Comparison of ENCODE assay signal across 1 cellular context in genomic region chr6:146886587-146887446, GRCh38.
TF ChIP-seq lines count a peak whose summit lies in the region.

No MANE protein-coding gene starts in this region.

TF ChIP-seq in K562, 482 proteins besides CTCF, POLR2A, EP300 and RAD21 (continued from another document and continues in another):
- TF ChIP-seq HINFP (tag; conservative IDR thresholded peaks at IDR 0.05; ENCODE audit: low read depth) (no peak), ZNF436 (CRISPR knock-in tag; IDR thresholded peaks at IDR 0.05) (peak; percentile 74; the same call in 1 of the 2 replicates), DLX4 (CRISPR knock-in tag; IDR thresholded peaks at IDR 0.05) (peak; percentile 15; the same call in 1 of the 2 replicates), HDAC2 (IDR thresholded peaks at IDR 0.05) (no peak), ZNF699 (CRISPR knock-in tag; IDR thresholded peaks at IDR 0.05; ENCODE audit: insufficient replicate concordance) (no peak), BCLAF1 (IDR thresholded peaks at IDR 0.05; ENCODE audit: borderline replicate concordance in 1 of 2, control insufficient read depth in 1 of 2, low read depth in 2 of 2, low read length in 1 of 2) (peak in 1 of 2 experiments; percentile 90; a peak in 2 of 4 replicates), RFX7 (CRISPR knock-in tag; IDR thresholded peaks at IDR 0.05) (peak; percentile 90), PCBP2 (IDR thresholded peaks at IDR 0.05; ENCODE audit: low read depth, low read length, poor library complexity, severe bottlenecking) (no peak), ZNF324 (CRISPR knock-in tag; IDR thresholded peaks at IDR 0.05) (peak; percentile 77), KDM1A (IDR thresholded peaks at IDR 0.05) (no peak), NUFIP1 (IDR thresholded peaks at IDR 0.05; ENCODE audit: partially characterized antibody) (no peak), KLF10 (CRISPR knock-in tag; IDR thresholded peaks at IDR 0.05) (no peak), FOXP1 (CRISPR knock-in tag; IDR thresholded peaks at IDR 0.05) (no peak), MAFK (IDR thresholded peaks at IDR 0.05; ENCODE audit: low read length) (no peak), TCFL5 (CRISPR knock-in tag; conservative IDR thresholded peaks at IDR 0.05) (peak; percentile 83; the same call in 1 of the 2 replicates), ZFP91 (CRISPR knock-in tag; IDR thresholded peaks at IDR 0.05) (no peak), JUND (IDR thresholded peaks at IDR 0.05; ENCODE audit: borderline replicate concordance, low read depth, low read length) (peak; percentile 57; the same call in 1 of the 2 replicates), JUND (tag; IDR thresholded peaks at IDR 0.05; ENCODE audit: borderline replicate concordance, low read depth, low read length) (no peak), TAL1 (IDR thresholded peaks at IDR 0.05) (no peak), CEBPZ (IDR thresholded peaks at IDR 0.05; ENCODE audit: borderline replicate concordance, low read depth, low read length) (no peak), ZKSCAN1 (IDR thresholded peaks at IDR 0.05; ENCODE audit: low read depth, low read length) (no peak), E2F5 (CRISPR knock-in tag; IDR thresholded peaks at IDR 0.05) (no peak), SRSF7 (optimal IDR thresholded peaks at IDR 0.05; ENCODE audit: low read depth, low read length) (no peak), RBM34 (IDR thresholded peaks at IDR 0.05; ENCODE audit: borderline replicate concordance, insufficient read depth, low read length) (no peak), ZNF445 (CRISPR knock-in tag; IDR thresholded peaks at IDR 0.05; ENCODE audit: low read depth) (peak; percentile 75; the same call in 1 of the 2 replicates), PTBP1 (IDR thresholded peaks at IDR 0.05; ENCODE audit: low read depth, low read length) (no peak), MAZ (CRISPR knock-in tag; conservative IDR thresholded peaks at IDR 0.05 in 1 of 2, IDR thresholded peaks at IDR 0.05 in 1 of 2) (no peak; a peak in 2 of 4 replicates), BCL6 (CRISPR knock-in tag; IDR thresholded peaks at IDR 0.05) (peak; percentile 88), ZFX (CRISPR knock-in tag; IDR thresholded peaks at IDR 0.05) (no peak), MTA1 (IDR thresholded peaks at IDR 0.05; ENCODE audit: borderline replicate concordance) (peak; percentile 10; the same call in 1 of the 2 replicates), DDX20 (tag; IDR thresholded peaks at IDR 0.05; ENCODE audit: low read depth) (peak; percentile 77), BRF1 (IDR thresholded peaks at IDR 0.05; ENCODE audit: borderline replicate concordance, extremely low read depth, insufficient read length) (no peak), POLR3A (IDR thresholded peaks at IDR 0.05; ENCODE audit: borderline replicate concordance, extremely low read depth, insufficient read depth, insufficient read length) (no peak)
- TF ChIP-seq, protein P1, sequence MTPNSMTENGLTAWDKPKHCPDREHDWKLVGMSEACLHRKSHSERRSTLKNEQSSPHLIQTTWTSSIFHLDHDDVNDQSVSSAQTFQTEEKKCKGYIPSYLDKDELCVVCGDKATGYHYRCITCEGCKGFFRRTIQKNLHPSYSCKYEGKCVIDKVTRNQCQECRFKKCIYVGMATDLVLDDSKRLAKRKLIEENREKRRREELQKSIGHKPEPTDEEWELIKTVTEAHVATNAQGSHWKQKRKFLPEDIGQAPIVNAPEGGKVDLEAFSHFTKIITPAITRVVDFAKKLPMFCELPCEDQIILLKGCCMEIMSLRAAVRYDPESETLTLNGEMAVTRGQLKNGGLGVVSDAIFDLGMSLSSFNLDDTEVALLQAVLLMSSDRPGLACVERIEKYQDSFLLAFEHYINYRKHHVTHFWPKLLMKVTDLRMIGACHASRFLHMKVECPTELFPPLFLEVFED (CRISPR knock-in tag; conservative IDR thresholded peaks at IDR 0.05): no peak
- TF ChIP-seq, protein P2, sequence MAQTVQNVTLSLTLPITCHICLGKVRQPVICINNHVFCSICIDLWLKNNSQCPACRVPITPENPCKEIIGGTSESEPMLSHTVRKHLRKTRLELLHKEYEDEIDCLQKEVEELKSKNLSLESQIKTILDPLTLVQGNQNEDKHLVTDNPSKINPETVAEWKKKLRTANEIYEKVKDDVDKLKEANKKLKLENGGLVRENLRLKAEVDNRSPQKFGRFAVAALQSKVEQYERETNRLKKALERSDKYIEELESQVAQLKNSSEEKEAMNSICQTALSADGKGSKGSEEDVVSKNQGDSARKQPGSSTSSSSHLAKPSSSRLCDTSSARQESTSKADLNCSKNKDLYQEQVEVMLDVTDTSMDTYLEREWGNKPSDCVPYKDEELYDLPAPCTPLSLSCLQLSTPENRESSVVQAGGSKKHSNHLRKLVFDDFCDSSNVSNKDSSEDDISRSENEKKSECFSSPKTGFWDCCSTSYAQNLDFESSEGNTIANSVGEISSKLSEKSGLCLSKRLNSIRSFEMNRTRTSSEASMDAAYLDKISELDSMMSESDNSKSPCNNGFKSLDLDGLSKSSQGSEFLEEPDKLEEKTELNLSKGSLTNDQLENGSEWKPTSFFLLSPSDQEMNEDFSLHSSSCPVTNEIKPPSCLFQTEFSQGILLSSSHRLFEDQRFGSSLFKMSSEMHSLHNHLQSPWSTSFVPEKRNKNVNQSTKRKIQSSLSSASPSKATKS (CRISPR knock-in tag; IDR thresholded peaks at IDR 0.05): peak; percentile 94
- TF ChIP-seq, protein P3, sequence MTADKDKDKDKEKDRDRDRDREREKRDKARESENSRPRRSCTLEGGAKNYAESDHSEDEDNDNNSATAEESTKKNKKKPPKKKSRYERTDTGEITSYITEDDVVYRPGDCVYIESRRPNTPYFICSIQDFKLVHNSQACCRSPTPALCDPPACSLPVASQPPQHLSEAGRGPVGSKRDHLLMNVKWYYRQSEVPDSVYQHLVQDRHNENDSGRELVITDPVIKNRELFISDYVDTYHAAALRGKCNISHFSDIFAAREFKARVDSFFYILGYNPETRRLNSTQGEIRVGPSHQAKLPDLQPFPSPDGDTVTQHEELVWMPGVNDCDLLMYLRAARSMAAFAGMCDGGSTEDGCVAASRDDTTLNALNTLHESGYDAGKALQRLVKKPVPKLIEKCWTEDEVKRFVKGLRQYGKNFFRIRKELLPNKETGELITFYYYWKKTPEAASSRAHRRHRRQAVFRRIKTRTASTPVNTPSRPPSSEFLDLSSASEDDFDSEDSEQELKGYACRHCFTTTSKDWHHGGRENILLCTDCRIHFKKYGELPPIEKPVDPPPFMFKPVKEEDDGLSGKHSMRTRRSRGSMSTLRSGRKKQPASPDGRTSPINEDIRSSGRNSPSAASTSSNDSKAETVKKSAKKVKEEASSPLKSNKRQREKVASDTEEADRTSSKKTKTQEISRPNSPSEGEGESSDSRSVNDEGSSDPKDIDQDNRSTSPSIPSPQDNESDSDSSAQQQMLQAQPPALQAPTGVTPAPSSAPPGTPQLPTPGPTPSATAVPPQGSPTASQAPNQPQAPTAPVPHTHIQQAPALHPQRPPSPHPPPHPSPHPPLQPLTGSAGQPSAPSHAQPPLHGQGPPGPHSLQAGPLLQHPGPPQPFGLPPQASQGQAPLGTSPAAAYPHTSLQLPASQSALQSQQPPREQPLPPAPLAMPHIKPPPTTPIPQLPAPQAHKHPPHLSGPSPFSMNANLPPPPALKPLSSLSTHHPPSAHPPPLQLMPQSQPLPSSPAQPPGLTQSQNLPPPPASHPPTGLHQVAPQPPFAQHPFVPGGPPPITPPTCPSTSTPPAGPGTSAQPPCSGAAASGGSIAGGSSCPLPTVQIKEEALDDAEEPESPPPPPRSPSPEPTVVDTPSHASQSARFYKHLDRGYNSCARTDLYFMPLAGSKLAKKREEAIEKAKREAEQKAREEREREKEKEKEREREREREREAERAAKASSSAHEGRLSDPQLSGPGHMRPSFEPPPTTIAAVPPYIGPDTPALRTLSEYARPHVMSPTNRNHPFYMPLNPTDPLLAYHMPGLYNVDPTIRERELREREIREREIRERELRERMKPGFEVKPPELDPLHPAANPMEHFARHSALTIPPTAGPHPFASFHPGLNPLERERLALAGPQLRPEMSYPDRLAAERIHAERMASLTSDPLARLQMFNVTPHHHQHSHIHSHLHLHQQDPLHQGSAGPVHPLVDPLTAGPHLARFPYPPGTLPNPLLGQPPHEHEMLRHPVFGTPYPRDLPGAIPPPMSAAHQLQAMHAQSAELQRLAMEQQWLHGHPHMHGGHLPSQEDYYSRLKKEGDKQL (CRISPR knock-in tag; IDR thresholded peaks at IDR 0.05; ENCODE audit: borderline replicate concordance): no peak
